In the genomic region with DNA sequence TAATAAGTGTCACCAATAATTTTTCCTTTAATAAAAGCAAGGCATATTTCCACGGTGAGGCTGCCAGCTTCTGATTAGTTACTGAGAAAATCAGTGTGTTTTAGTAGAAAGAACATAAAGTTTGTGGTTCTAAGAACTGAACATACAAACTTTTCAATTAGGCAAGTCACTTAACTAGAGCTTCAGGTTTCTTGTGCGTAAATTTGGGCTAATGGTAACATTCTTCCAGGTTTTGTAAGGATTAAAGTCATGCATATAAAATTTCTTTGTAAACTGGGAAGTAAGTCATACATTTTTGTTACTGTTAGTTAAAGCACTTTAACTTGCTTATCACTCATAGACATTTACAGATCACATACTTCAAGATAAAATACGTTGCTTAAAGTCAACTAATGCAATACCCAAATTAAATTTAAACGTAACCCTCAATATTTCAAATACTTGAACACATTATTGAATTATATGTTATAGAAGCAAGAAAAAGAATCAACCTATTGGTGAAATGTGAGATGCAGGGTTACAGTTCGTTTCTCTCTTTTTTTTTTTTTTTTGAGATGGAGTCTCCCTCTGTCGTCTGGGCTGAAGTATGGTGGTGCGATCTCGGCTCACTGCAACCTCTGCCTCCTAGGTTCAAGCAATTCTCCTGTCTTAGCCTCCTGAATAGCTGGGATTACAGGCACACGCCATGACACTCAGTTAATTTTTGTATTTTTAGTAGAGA, we compare ENCODE assay signal across 16 cellular contexts.
DNase-seq lines count a peak whose midpoint lies in the region; ATAC-seq, FAIRE-seq and TF ChIP-seq lines count a peak whose summit lies in the region.
"Had no signal": no experiment of that assay in that cellular context is flagged by ENCODE, and none has a peak within 500 bp of the region (broad histone marks: within the 10 kb centered on the region; RNA-seq: fewer than 3 reads in every experiment).

No MANE protein-coding gene starts in this region.

- no peaks in the 10 kb centered on the region for H3K27me3 Mint-ChIP-seq in mesothelial cell of epicardium (ENCODE audit: low read depth)
- H3K27me3 Mint-ChIP-seq: activated CD4-positive, alpha-beta memory T cell treated with anti-CD3 and anti-CD28 coated beads for 36 hours; activated naive CD8-positive, alpha-beta T cell treated with anti-CD3 and anti-CD28 coated beads, Interleukin-2, amount 50 U/mL, for 24 hours; natural killer cell treated with Interleukin-12 subunit alpha and Interleukin-12 subunit beta and Interleukin-15 and Interleukin-18, amount 100 ng/mL, for 72 hours; stimulated activated naive CD8-positive, alpha-beta T cell treated with anti-CD3 and anti-CD28 coated beads, Interleukin-15, Interleukin-2, amounts not matched to agents 100 ng/mL and 50 ng/mL, for 24 hours had no signal

- peak overlapping the region; percentile 71 for H3K27ac Mint-ChIP-seq in mesothelial cell of epicardium
- H3K27ac Mint-ChIP-seq: activated CD4-positive, alpha-beta memory T cell treated with anti-CD3 and anti-CD28 coated beads for 36 hours; activated naive CD8-positive, alpha-beta T cell treated with anti-CD3 and anti-CD28 coated beads, Interleukin-2, amount 50 U/mL, for 24 hours; natural killer cell treated with Interleukin-12 subunit alpha and Interleukin-12 subunit beta and Interleukin-15 and Interleukin-18, amount 100 ng/mL, for 72 hours; stimulated activated naive CD8-positive, alpha-beta T cell treated with anti-CD3 and anti-CD28 coated beads, Interleukin-15, Interleukin-2, amounts not matched to agents 100 ng/mL and 50 ng/mL, for 24 hours had no signal

- no peak for FAIRE-seq in GM12892 (lab: Jason Lieb, UNC)
- FAIRE-seq: G401.6 had no signal

- TF ChIP-seq POLR2A in GM12892 (IDR thresholded peaks at IDR 0.05; ENCODE audit: low read depth, low read length): no peak

- peaks cover 21% of the 10 kb centered on the region for H3K4me1 Mint-ChIP-seq in mesothelial cell of epicardium
- H3K4me1 Mint-ChIP-seq: activated naive CD8-positive, alpha-beta T cell treated with anti-CD3 and anti-CD28 coated beads, Interleukin-2, amount 50 U/mL, for 24 hours had no signal

- H3K36me3 Mint-ChIP-seq in mesothelial cell of epicardium: no peaks in the 10 kb centered on the region
- H3K36me3 Mint-ChIP-seq: activated CD4-positive, alpha-beta memory T cell treated with anti-CD3 and anti-CD28 coated beads for 36 hours; natural killer cell treated with Interleukin-12 subunit alpha and Interleukin-12 subunit beta and Interleukin-15 and Interleukin-18, amount 100 ng/mL, for 72 hours had no signal

- DNase-seq in AG08396 (ENCODE audit: low spot score) (peak; percentile 10), HS-5 (ENCODE audit: low read depth) (peak; percentile 10), dedifferentiated amniotic fluid mesenchymal stem cell (ENCODE audit: extremely low spot score) (peak; percentile 62), mesothelial cell of epicardium (ENCODE audit: low spot score in 2 of 2, unreplicated experiment in 2 of 2) (no peak), anterior cingulate cortex (lab: John Stamatoyannopoulos, UW) (no peak), GM12892 (ENCODE audit: insufficient read length) (no peak), SK-N-DZ (ENCODE audit: low spot score) (no peak)
- DNase-seq: activated CD4-positive, alpha-beta memory T cell treated with anti-CD3 and anti-CD28 coated beads for 36 hours; activated naive CD8-positive, alpha-beta T cell treated with anti-CD3 and anti-CD28 coated beads, Interleukin-2, amount 50 U/mL, for 24 hours; activated T-cell treated with anti-CD3 and anti-CD28 coated beads, Interleukin-2, amount 50 U/mL, for 48 hours; AML-193; NCI-H1930 had no signal

- peaks cover 13% of the 10 kb centered on the region for H3K9me3 Mint-ChIP-seq in mesothelial cell of epicardium
- H3K9me3 Mint-ChIP-seq: activated CD4-positive, alpha-beta memory T cell treated with anti-CD3 and anti-CD28 coated beads for 36 hours had no signal

- no peak for ATAC-seq in HG03521 (IDR thresholded peaks at IDR 0.05; ENCODE audit: unreplicated experiment)
- ATAC-seq: natural killer cell treated with Interleukin-12 subunit alpha and Interleukin-12 subunit beta and Interleukin-15 and Interleukin-18, amount 100 ng/mL, for 72 hours had no signal

- no peak for TF ChIP-seq CTCF in mesothelial cell of epicardium (IDR thresholded peaks at IDR 0.05; ENCODE audit: unreplicated experiment)

- no peak overlapping the region for H3K4me3 Mint-ChIP-seq in mesothelial cell of epicardium
- H3K4me3 Mint-ChIP-seq: activated CD4-positive, alpha-beta memory T cell treated with anti-CD3 and anti-CD28 coated beads for 36 hours; activated naive CD8-positive, alpha-beta T cell treated with anti-CD3 and anti-CD28 coated beads, Interleukin-2, amount 50 U/mL, for 24 hours; natural killer cell treated with Interleukin-12 subunit alpha and Interleukin-12 subunit beta and Interleukin-15 and Interleukin-18, amount 100 ng/mL, for 72 hours; stimulated activated naive CD8-positive, alpha-beta T cell treated with anti-CD3 and anti-CD28 coated beads, Interleukin-15, Interleukin-2, amounts not matched to agents 100 ng/mL and 50 ng/mL, for 24 hours had no signal

Comparison
In these comparisons a context has a peak if more than half of its experiments do, and no peak if none do; other contexts are left out.
1. DNase-seq: peak in AG08396 (single experiment), HS-5 (single experiment) and dedifferentiated amniotic fluid mesenchymal stem cell (single experiment); none in mesothelial cell of epicardium (0 of 2), anterior cingulate cortex (0 of 58), GM12892 (single experiment) and SK-N-DZ (single experiment).